In the genomic region with DNA sequence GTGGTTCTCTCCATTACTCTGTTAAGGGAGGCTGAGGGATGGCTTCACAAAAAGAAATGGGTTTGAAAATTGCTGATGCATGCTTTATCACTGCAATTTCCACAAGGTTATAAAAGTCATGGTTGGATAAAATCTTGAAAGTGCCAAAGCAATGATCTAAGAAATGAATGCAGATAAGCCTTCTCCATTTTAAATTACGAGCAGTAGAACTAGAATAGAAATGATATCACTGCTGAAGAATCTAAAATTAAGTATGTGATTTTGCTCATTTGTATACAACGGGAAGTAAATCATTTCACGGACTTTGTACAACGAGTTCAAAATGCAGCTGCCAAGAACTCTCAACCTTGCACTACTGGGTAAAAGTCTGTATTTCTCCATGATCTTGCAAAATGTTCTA, we compare ENCODE assay signal across 18 cellular contexts.
DNase-seq lines count a peak whose midpoint lies in the region; ATAC-seq and TF ChIP-seq lines count a peak whose summit lies in the region.
"Had no signal": no experiment of that assay in that cellular context is flagged by ENCODE, and none has a peak within 500 bp of the region (broad histone marks: within the 10 kb centered on the region; RNA-seq: fewer than 3 reads in every experiment).

No MANE protein-coding gene starts in this region.

- no peak overlapping the region for H3K4me3 ChIP-seq in A673 (ENCODE audit: low read depth, low read length, poor library complexity, severe bottlenecking)
- no peak overlapping the region for H3K4me3 ChIP-seq in IMR-90 (ENCODE audit: insufficient read depth, low read depth, low read length)
- H3K4me3 ChIP-seq in fibroblast of lung (replicated peaks in 1 of 4; ENCODE audit: control extremely low read depth in 1 of 4, insufficient read depth in 1 of 4, low read depth in 3 of 4, low read length in 4 of 4): no peak overlapping the region
- H3K4me3 ChIP-seq in uterus: no peak overlapping the region
- H3K4me3 ChIP-seq: SK-N-MC had no signal

- no peaks in the 10 kb centered on the region for H3K9me1 ChIP-seq in IMR-90 (ENCODE audit: insufficient read depth, low read length)

- H4K91ac ChIP-seq in IMR-90 (ENCODE audit: insufficient read depth, low read depth, low read length): 0 out of 2 replicates have a peak overlapping the region, but pooled peaks have one; percentile 4

- H3K4me3 Mint-ChIP-seq in nephron: no peak overlapping the region
- H3K4me3 Mint-ChIP-seq: CD14-positive monocyte, H9 had no signal

- H3K79me1 ChIP-seq in IMR-90 (ENCODE audit: low read depth in 1 of 2, low read length in 2 of 2): no peaks in the 10 kb centered on the region

- H4K20me1 ChIP-seq in IMR-90 (ENCODE audit: insufficient read depth, low read length) (no peaks in the 10 kb centered on the region), fibroblast of lung (ENCODE audit: control insufficient read depth, extremely low read depth, insufficient read depth, low read length) (no peaks in the 10 kb centered on the region)

- H2AFZ ChIP-seq in IMR-90 (replicated peaks; ENCODE audit: low read length, poor library complexity): no peak overlapping the region
- H2AFZ ChIP-seq in fibroblast of lung (ENCODE audit: low read length): peak overlapping the region; percentile 0

- dilution Hi-C loops in IMR-90 (cut with HindIII; ENCODE audit: low sequenced_read_pairs, unreplicated experiment): no loop called here

- CTCF ChIA-PET in A673 (lab: Charles Lee): no interaction called here
- CTCF ChIA-PET in IMR-90 (lab: Yijun Ruan, JAX): no interaction called here

- H3K4me1 ChIP-seq in A673 (ENCODE audit: insufficient read depth, low read length, poor library complexity, severe bottlenecking) (peaks cover 4% of the 10 kb centered on the region), IMR-90 (ENCODE audit: control insufficient read depth, insufficient read depth, low read length) (peaks cover 10% of the 10 kb centered on the region; the same call in 1 of the 2 replicates), fibroblast of lung (ENCODE audit: control insufficient read depth, extremely low read depth, insufficient read depth, low read length) (peaks cover 4% of the 10 kb centered on the region), uterus (no peaks in the 10 kb centered on the region)

- in situ Hi-C loops in IMR-90 (cut with MboI; ENCODE audit: low sequenced_read_pairs): no loop called here

- no peak overlapping the region for H2AK9ac ChIP-seq in IMR-90 (replicated peaks; ENCODE audit: low read depth, low read length, poor library complexity)

- peak overlapping the region in 1 of 2 experiments; percentile 45; a peak in 2 of 4 replicates for H4K8ac ChIP-seq in IMR-90 (ENCODE audit: low read depth in 2 of 2, low read length in 2 of 2)

- H3K9me3 ChIP-seq in A673 (ENCODE audit: low read depth, low read length, poor library complexity, severe bottlenecking) (peaks cover 7% of the 10 kb centered on the region), IMR-90 (ENCODE audit: control insufficient read depth, insufficient read depth, low read length) (no peaks in the 10 kb centered on the region; the same call in 1 of the 2 replicates), fibroblast of lung (ENCODE audit: control insufficient read depth, insufficient read depth, low read depth, low read length) (no peaks in the 10 kb centered on the region), uterus (no peaks in the 10 kb centered on the region)

- H3K27me3 ChIP-seq in A673 (replicated peaks; ENCODE audit: insufficient read depth, low read depth, low read length, poor library complexity) (no peaks in the 10 kb centered on the region), IMR-90 (ENCODE audit: control insufficient read depth, insufficient read depth, low read length) (no peaks in the 10 kb centered on the region), fibroblast of lung (ENCODE audit: control insufficient read depth, insufficient read depth, low read length) (no peaks in the 10 kb centered on the region), uterus (no peaks in the 10 kb centered on the region)

- peaks cover 13% of the 10 kb centered on the region for H3K9me3 Mint-ChIP-seq in nephron

- POLR2A ChIA-PET in A673 (lab: Charles Lee; ENCODE audit: low non-redundant PET): no interaction called here
- POLR2A ChIA-PET in IMR-90 (lab: Charles Lee; ENCODE audit: unreplicated experiment): interaction anchor here (0.7 kb wide), 1 partner anchor 131 kb away, joined by 3 read pairs; no protein-coding TSS in a partner anchor

- H3K27ac Mint-ChIP-seq in nephron: peak overlapping the region in 2 of 3 experiments; percentile 70 to 81
- H3K27ac Mint-ChIP-seq: CD14-positive monocyte, H9 had no signal

- no peaks in the 10 kb centered on the region for H3K4me1 Mint-ChIP-seq in nephron
- H3K4me1 Mint-ChIP-seq: CD14-positive monocyte had no signal

- peak; percentile 68 for ATAC-seq in IMR-90 (ENCODE audit: low read depth)
- no peak for ATAC-seq in GM18909 (IDR thresholded peaks at IDR 0.05; ENCODE audit: poor library complexity, unreplicated experiment)
- ATAC-seq: Right ventricle myocardium inferior had no signal

- H3K18ac ChIP-seq in IMR-90 (ENCODE audit: low read depth, low read length): peak overlapping the region; percentile 98; the same call in 1 of the 2 replicates

- BruUV-seq in A673 (replicated peaks; lab: Mats Ljungman, UMichigan): no TSS peak
- BruUV-seq in IMR-90 (replicated peaks; lab: Mats Ljungman, UMichigan): no TSS peak

- no peaks in the 10 kb centered on the region for H3K36me3 Mint-ChIP-seq in nephron (ENCODE audit: low read depth)
- H3K36me3 Mint-ChIP-seq: CD14-positive monocyte had no signal

- H3K23ac ChIP-seq in IMR-90 (ENCODE audit: low read depth, low read length): peak overlapping the region; percentile 6; the same call in 1 of the 2 replicates

- H3K14ac ChIP-seq in IMR-90 (replicated peaks; ENCODE audit: low read depth, low read length): no peak overlapping the region

- peak overlapping the region; percentile 59 for H2BK5ac ChIP-seq in IMR-90 (ENCODE audit: low read depth, low read length, poor library complexity, severe bottlenecking)

- H3K4ac ChIP-seq in IMR-90 (ENCODE audit: low read depth, low read length): peak overlapping the region; percentile 14; the same call in 1 of the 2 replicates

- H3K56ac ChIP-seq in IMR-90 (ENCODE audit: extremely low read depth, insufficient read depth, low read length): no peak overlapping the region; the same call in 1 of the 2 replicates

- peak overlapping the region; percentile 85 for H2BK20ac ChIP-seq in IMR-90 (ENCODE audit: low read depth, low read length)

- peak overlapping the region; percentile 54 for H2BK120ac ChIP-seq in IMR-90 (ENCODE audit: low read depth, low read length)

- no peaks in the 10 kb centered on the region for H3K79me2 ChIP-seq in fibroblast of lung (ENCODE audit: control insufficient read depth, insufficient read depth, low read length)

- DNase-seq in A673 (ENCODE audit: low spot score): peak; percentile 58
- DNase-seq in IMR-90: peak; percentile 76
- peak; percentile 32 to 84 for DNase-seq in fibroblast of lung (ENCODE audit: low read depth in 2 of 2)
- DNase-seq in SKM-1 treated with dmso at 0.1 percent for 144 hours (lab: John Stamatoyannopoulos, UW; ENCODE audit: unreplicated experiment): no peak
- DNase-seq in RKO (ENCODE audit: low spot score): no peak
- no peak for DNase-seq in uterus
- DNase-seq: AML-193, H9, KBM-7, NCI-H1436 treated with DMSO at 0.1 percent for 48 hours, NCI-H2029 treated with DMSO at 0.1 percent for 48 hours, NCI-H2171 treated with DMSO at 0.1 percent for 48 hours, NCI-H82 had no signal

- H2BK15ac ChIP-seq in IMR-90 (ENCODE audit: low read depth, low read length): 0 out of 3 replicates have a peak overlapping the region, but pooled peaks have one; percentile 31

- H3K27ac ChIP-seq in A673 (ENCODE audit: low read depth, low read length, poor library complexity, severe bottlenecking) (no peak overlapping the region), IMR-90 (ENCODE audit: insufficient read depth, low read length) (no peak overlapping the region), fibroblast of lung (ENCODE audit: insufficient read depth, low read length) (no peak overlapping the region), uterus (no peak overlapping the region)
- H3K27ac ChIP-seq: SK-N-MC had no signal

- no peak for TF ChIP-seq RAD21 in IMR-90 (IDR thresholded peaks at IDR 0.05; ENCODE audit: low read length)

- H4K5ac ChIP-seq in IMR-90 (ENCODE audit: low read depth, low read length): peak overlapping the region; percentile 44; the same call in 1 of the 2 replicates

- H3K9ac ChIP-seq in IMR-90 (ENCODE audit: low read depth, low read length) (no peak overlapping the region; the same call in 1 of the 2 replicates), fibroblast of lung (ENCODE audit: insufficient read depth, low read length) (no peak overlapping the region)

- TF ChIP-seq CTCF in A673 (conservative IDR thresholded peaks at IDR 0.05; ENCODE audit: low read depth, low read length) (no peak), IMR-90 (conservative IDR thresholded peaks at IDR 0.05; ENCODE audit: low read depth, low read length) (no peak), fibroblast of lung (conservative IDR thresholded peaks at IDR 0.05 in 1 of 2, IDR thresholded peaks at IDR 0.05 in 1 of 2; ENCODE audit: low read depth in 1 of 2, low read length in 2 of 2) (no peak), nephron (IDR thresholded peaks at IDR 0.05; ENCODE audit: unreplicated experiment in 3 of 3) (no peak), uterus (IDR thresholded peaks at IDR 0.05) (no peak)

- H3K27me3 Mint-ChIP-seq in nephron (ENCODE audit: low read depth): no peaks in the 10 kb centered on the region

- H3K4me2 ChIP-seq in IMR-90 (ENCODE audit: low read depth, low read length): peak overlapping the region; percentile 91
- peak overlapping the region; percentile 21 for H3K4me2 ChIP-seq in fibroblast of lung (ENCODE audit: extremely low read depth, insufficient read depth, low read length)

- intact Hi-C loops in A673 (cut with micrococcal nuclease; ENCODE audit: unreplicated experiment): no loop called here
- intact Hi-C loops in IMR-90 (cut with micrococcal nuclease): no loop called here
- intact Hi-C loops in uterus (cut with DNase I; ENCODE audit: low total_unique reads): no loop called here

- no peak overlapping the region for H2AK5ac ChIP-seq in IMR-90 (ENCODE audit: low read depth, low read length)

- H3K36me3 ChIP-seq in A673 (ENCODE audit: insufficient read depth, low read length, poor library complexity, severe bottlenecking): no peaks in the 10 kb centered on the region
- H3K36me3 ChIP-seq in IMR-90 (ENCODE audit: control insufficient read depth, insufficient read depth, low read length): no peaks in the 10 kb centered on the region
- no peaks in the 10 kb centered on the region for H3K36me3 ChIP-seq in fibroblast of lung (ENCODE audit: control insufficient read depth, insufficient read depth, low read length)
- no peaks in the 10 kb centered on the region for H3K36me3 ChIP-seq in uterus

- WGBS in IMR-90 (ENCODE audit: extremely low coverage in 2 of 2, insufficient read length in 1 of 2), 2 experiments: no CpG with 5 or more reads among the region's 4 CpGs

- TF ChIP-seq POLR2A in IMR-90 (IDR thresholded peaks at IDR 0.05; ENCODE audit: low read depth, low read length) (no peak), uterus (IDR thresholded peaks at IDR 0.05) (no peak)

TF ChIP-seq in IMR-90, 13 proteins besides CTCF, POLR2A, EP300 and RAD21 (continues in another document):
- TF ChIP-seq BHLHE40 (IDR thresholded peaks at IDR 0.05; ENCODE audit: low read depth, low read length) (no peak), MAFK (IDR thresholded peaks at IDR 0.05; ENCODE audit: low read depth, low read length) (peak; percentile 62)

Comparison
In these comparisons a context has a peak if more than half of its experiments do, and no peak if none do; other contexts are left out.
1. DNase-seq: peak in A673 (single experiment), IMR-90 (single experiment) and fibroblast of lung (2 of 2); none in SKM-1 treated with dmso at 0.1 percent for 144 hours (single experiment), RKO (single experiment) and uterus (0 of 2).